In the genomic region with DNA sequence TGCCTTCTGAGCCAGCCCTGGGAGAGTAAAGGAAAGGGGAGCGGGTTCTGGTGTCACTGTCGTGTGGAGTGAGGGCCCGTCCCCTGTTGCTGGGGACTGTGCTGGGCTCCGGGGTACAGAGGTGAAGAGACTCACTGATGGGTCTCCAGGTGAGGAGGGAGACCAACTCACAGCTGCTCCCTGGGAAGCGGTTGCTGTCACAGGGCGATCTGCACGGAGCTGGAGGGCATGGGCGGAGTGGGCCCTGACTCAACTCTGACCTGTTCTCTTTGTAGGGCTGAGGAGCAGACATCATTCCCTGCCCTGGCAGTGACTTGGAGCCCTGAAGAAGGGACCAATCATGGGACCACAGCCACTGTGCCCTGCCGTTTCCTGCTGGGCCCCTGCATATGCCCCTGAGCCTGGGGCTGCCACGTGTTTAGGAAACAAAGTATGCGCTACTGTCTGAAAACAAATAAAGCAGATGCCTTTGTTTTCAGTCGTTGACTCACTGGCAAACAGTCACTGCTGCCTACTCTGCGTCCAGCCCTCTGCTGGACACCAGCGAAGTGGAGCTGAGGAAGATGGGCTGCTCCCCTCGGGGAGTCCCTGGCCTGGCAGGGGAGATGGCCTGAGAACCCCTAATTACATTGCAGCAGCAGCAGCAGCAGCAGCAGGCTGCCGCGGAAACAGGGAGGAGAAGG, we compare ENCODE assay signal across 8 cellular contexts. TPM values are rescaled to one million over a fixed set of nuclear protein-coding genes. Genes with fewer than 3 reads are reported as not detected.
DNase-seq lines count a peak whose midpoint lies in the region; TF ChIP-seq lines count a peak whose summit lies in the region.

No MANE protein-coding gene starts in this region.

- TF ChIP-seq CTCF in nephron progenitor cell (IDR thresholded peaks at IDR 0.05) (no peak), tibial artery (IDR thresholded peaks at IDR 0.05) (no peak)

- H3K4me3 ChIP-seq in tibial artery: no peak overlapping the region

- no peaks in the 10 kb centered on the region for H3K36me3 ChIP-seq in tibial artery

- H3K9me3 ChIP-seq in tibial artery: no peaks in the 10 kb centered on the region

- H3K9me3 Mint-ChIP-seq in nephron progenitor cell: no peaks in the 10 kb centered on the region

- no peaks in the 10 kb centered on the region for H3K27me3 ChIP-seq in tibial artery

- H3K36me3 Mint-ChIP-seq in nephron progenitor cell (ENCODE audit: low read depth): no peaks in the 10 kb centered on the region

- peaks cover 6% of the 10 kb centered on the region for H3K27me3 Mint-ChIP-seq in nephron progenitor cell (ENCODE audit: low read depth, poor library complexity)

- no peak overlapping the region for H3K4me3 Mint-ChIP-seq in nephron progenitor cell

- intact Hi-C loops in tibial artery (cut with DNase I; ENCODE audit: low total_unique reads): no loop called here

- peaks cover 45% of the 10 kb centered on the region for H3K4me1 Mint-ChIP-seq in nephron progenitor cell

- H3K27ac Mint-ChIP-seq in nephron progenitor cell: peak overlapping the region; percentile 77

- DNase-seq in COLO668 (lab: John Stamatoyannopoulos, UW; ENCODE audit: unreplicated experiment): peak; percentile 35
- peak; percentile 33 for DNase-seq in NCI-H1694 (lab: John Stamatoyannopoulos, UW)
- peak; percentile 49 for DNase-seq in dedifferentiated amniotic fluid mesenchymal stem cell (ENCODE audit: extremely low spot score)
- no peak for DNase-seq in nephron progenitor cell
- DNase-seq in tibial artery: no peak
- DNase-seq in D341Med (ENCODE audit: low spot score): no peak
- no peak for DNase-seq in GOT3 (lab: John Stamatoyannopoulos, UW)
- no peak for DNase-seq in SK-N-DZ (ENCODE audit: low spot score)

- H3K4me1 ChIP-seq in tibial artery: peaks cover 0 to 23% (median 11%) of the 10 kb centered on the region in 4 donors

- no peak overlapping the region for H3K27ac ChIP-seq in tibial artery

RNA-seq across cellular contexts. Expression of a gene that starts 22.9 kb away (rescaled TPM):
- 35.7 and 45.9 TPM in 2 replicates for polyA plus RNA-seq in SK-N-DZ (2014; cell fraction: cytosol; rRNA removed)
- polyA plus RNA-seq in SK-N-DZ (2014; cell fraction: nucleus; rRNA removed): 116 and 164 TPM in 2 replicates

Comparison
In these comparisons a context has a peak if more than half of its experiments do, and no peak if none do; other contexts are left out.
1. DNase-seq: peak in COLO668 (single experiment), NCI-H1694 (single experiment) and dedifferentiated amniotic fluid mesenchymal stem cell (single experiment); none in nephron progenitor cell (single experiment), tibial artery (0 of 2), D341Med (single experiment), GOT3 (single experiment) and SK-N-DZ (single experiment).